In genomic region chr1:230401763-230402294, GRCh38 we compare ENCODE assay signal across 23 cellular contexts. TPM values are rescaled to one million over a fixed set of nuclear protein-coding genes. Genes with fewer than 3 reads are reported as not detected.
DNase-seq lines count a peak whose midpoint lies in the region; ATAC-seq, FAIRE-seq and TF ChIP-seq lines count a peak whose summit lies in the region.
"Had no signal": no experiment of that assay in that cellular context is flagged by ENCODE, and none has a peak within 500 bp of the region (broad histone marks: within the 10 kb centered on the region; RNA-seq: fewer than 3 reads in every experiment).

No MANE protein-coding gene starts in this region.

- 47% methylated on average over 8 of the region's 8 CpGs for WGBS in smooth muscle cell (ENCODE audit: low lambda C conversion rate)

- no peak for TF ChIP-seq POLR2A in breast epithelium (IDR thresholded peaks at IDR 0.05)

- intact Hi-C loops in left ventricle myocardium inferior (cut with micrococcal nuclease) (no loop called here), breast epithelium (cut with DNase I; ENCODE audit: low total_unique reads) (no loop called here)
- intact Hi-C loops in activated CD4-positive, alpha-beta T cell treated with anti-CD3 and anti-CD28 coated beads for 36 hours (cut with DNase I, micrococcal nuclease): no loop called here

- H3K27ac Mint-ChIP-seq in activated CD4-positive, alpha-beta T cell treated with anti-CD3 and anti-CD28 coated beads for 36 hours: no peak overlapping the region
- H3K27ac Mint-ChIP-seq: CD4-positive, CD25-positive, alpha-beta regulatory T cell; memory B cell; stimulated activated naive B cell treated with anti-CD40 and anti-IgM and Interleukin-4, amounts not matched to agents 10 μg/mL and 1 μg/mL and 100 μg/mL, for 72 hours; T-cell; type B pancreatic cell had no signal

- H3K4me1 Mint-ChIP-seq in activated CD4-positive, alpha-beta T cell treated with anti-CD3 and anti-CD28 coated beads for 36 hours: no peaks in the 10 kb centered on the region
- H3K4me1 Mint-ChIP-seq: CD4-positive, CD25-positive, alpha-beta regulatory T cell; memory B cell; stimulated activated naive B cell treated with anti-CD40 and anti-IgM and Interleukin-4, amounts not matched to agents 10 μg/mL and 1 μg/mL and 100 μg/mL, for 72 hours; T-cell had no signal

- no peaks in the 10 kb centered on the region for H3F3A ChIP-seq in smooth muscle cell (ENCODE audit: low read depth)

- peaks cover 11% of the 10 kb centered on the region for H3K27me3 Mint-ChIP-seq in activated CD4-positive, alpha-beta T cell treated with anti-CD3 and anti-CD28 coated beads for 36 hours
- H3K27me3 Mint-ChIP-seq: type B pancreatic cell had no signal

- H3K27ac ChIP-seq in cardiac muscle cell: no peak overlapping the region
- no peak overlapping the region for H3K27ac ChIP-seq in left ventricle myocardium inferior (replicated peaks)
- H3K27ac ChIP-seq in layer of hippocampus (ENCODE audit: low read depth, low read length): peak overlapping the region; percentile 62
- peak overlapping the region; percentile 65 for H3K27ac ChIP-seq in smooth muscle cell (ENCODE audit: low read depth)
- no peak overlapping the region for H3K27ac ChIP-seq in breast epithelium
- H3K27ac ChIP-seq: esophagus squamous epithelium, RWPE1, VCaP had no signal

- no peak overlapping the region for H3K9ac ChIP-seq in smooth muscle cell (ENCODE audit: low read depth)

- TF ChIP-seq CTCF in cardiac muscle cell (IDR thresholded peaks at IDR 0.05; ENCODE audit: low read depth, low read length) (no peak), left ventricle myocardium inferior (IDR thresholded peaks at IDR 0.05; ENCODE audit: borderline replicate concordance) (no peak), choroid plexus epithelial cell (conservative IDR thresholded peaks at IDR 0.05; ENCODE audit: low read depth, low read length) (no peak), smooth muscle cell (IDR thresholded peaks at IDR 0.05; ENCODE audit: borderline replicate concordance, insufficient read depth, poor library complexity, severe bottlenecking) (no peak), breast epithelium (IDR thresholded peaks at IDR 0.05) (no peak)

- no peak overlapping the region for H3K4me3 Mint-ChIP-seq in activated CD4-positive, alpha-beta T cell treated with anti-CD3 and anti-CD28 coated beads for 36 hours
- H3K4me3 Mint-ChIP-seq: CD4-positive, CD25-positive, alpha-beta regulatory T cell; memory B cell; stimulated activated naive B cell treated with anti-CD40 and anti-IgM and Interleukin-4, amounts not matched to agents 10 μg/mL and 1 μg/mL and 100 μg/mL, for 72 hours; T-cell; type B pancreatic cell had no signal

- H3K4me3 ChIP-seq in cardiac muscle cell: no peak overlapping the region
- H3K4me3 ChIP-seq in left ventricle myocardium inferior: no peak overlapping the region
- H3K4me3 ChIP-seq in choroid plexus epithelial cell (ENCODE audit: low read depth, low read length): no peak overlapping the region
- H3K4me3 ChIP-seq in smooth muscle cell: no peak overlapping the region
- H3K4me3 ChIP-seq in breast epithelium: no peak overlapping the region
- H3K4me3 ChIP-seq: esophagus squamous epithelium, HAP-1 had no signal

- no peak overlapping the region for H2AFZ ChIP-seq in smooth muscle cell (ENCODE audit: low read depth)

- no peaks in the 10 kb centered on the region for H3K9me3 ChIP-seq in cardiac muscle cell (ENCODE audit: low read depth)
- H3K9me3 ChIP-seq in left ventricle myocardium inferior (replicated peaks): no peaks in the 10 kb centered on the region
- no peaks in the 10 kb centered on the region for H3K9me3 ChIP-seq in smooth muscle cell (replicated peaks; ENCODE audit: low read depth)
- no peaks in the 10 kb centered on the region for H3K9me3 ChIP-seq in breast epithelium
- H3K9me3 ChIP-seq: esophagus squamous epithelium, HAP-1 had no signal

- H3K36me3 ChIP-seq in cardiac muscle cell: no peaks in the 10 kb centered on the region
- H3K36me3 ChIP-seq in left ventricle myocardium inferior: no peaks in the 10 kb centered on the region
- H3K36me3 ChIP-seq in smooth muscle cell (ENCODE audit: low read depth): no peaks in the 10 kb centered on the region
- H3K36me3 ChIP-seq in breast epithelium: no peaks in the 10 kb centered on the region
- H3K36me3 ChIP-seq: esophagus squamous epithelium, HAP-1 had no signal

- ATAC-seq in activated CD4-positive, alpha-beta T cell treated with anti-CD3 and anti-CD28 coated beads for 36 hours: no peak
- ATAC-seq: stimulated activated naive B cell treated with anti-CD40 and anti-IgM and Interleukin-4, amounts not matched to agents 10 μg/mL and 1 μg/mL and 100 μg/mL, for 72 hours; T-cell had no signal

- H4K20me1 ChIP-seq in smooth muscle cell (ENCODE audit: low read depth): no peaks in the 10 kb centered on the region

- H3K36me3 Mint-ChIP-seq in activated CD4-positive, alpha-beta T cell treated with anti-CD3 and anti-CD28 coated beads for 36 hours (ENCODE audit: low read depth): no peaks in the 10 kb centered on the region
- H3K36me3 Mint-ChIP-seq: CD4-positive, CD25-positive, alpha-beta regulatory T cell; memory B cell; stimulated activated naive B cell treated with anti-CD40 and anti-IgM and Interleukin-4, amounts not matched to agents 10 μg/mL and 1 μg/mL and 100 μg/mL, for 72 hours; T-cell; type B pancreatic cell had no signal

- CTCF ChIA-PET in activated CD4-positive, alpha-beta T cell treated with anti-CD3 and anti-CD28 coated beads for 36 hours (lab: Charles Lee): interaction anchor here (0.7 kb wide), 1 partner anchor 241 kb away, joined by 3 read pairs; no protein-coding TSS in a partner anchor

- POLR2A ChIA-PET in activated CD4-positive, alpha-beta T cell treated with anti-CD3 and anti-CD28 coated beads for 36 hours (lab: Charles Lee): interaction anchor here (1.0 kb wide), 1 partner anchor 20 kb away, joined by 3 read pairs; no protein-coding TSS in a partner anchor

- H3K4me1 ChIP-seq in cardiac muscle cell (ENCODE audit: low read depth) (no peaks in the 10 kb centered on the region), left ventricle myocardium inferior (no peaks in the 10 kb centered on the region), smooth muscle cell (ENCODE audit: low read depth) (no peaks in the 10 kb centered on the region), breast epithelium (no peaks in the 10 kb centered on the region)
- H3K4me1 ChIP-seq: esophagus squamous epithelium, HAP-1 had no signal

- H3K4me2 ChIP-seq in smooth muscle cell: peak overlapping the region; percentile 45

- no peaks in the 10 kb centered on the region for H3K79me2 ChIP-seq in smooth muscle cell (ENCODE audit: low read depth)

- no peaks in the 10 kb centered on the region for H3K9me3 Mint-ChIP-seq in activated CD4-positive, alpha-beta T cell treated with anti-CD3 and anti-CD28 coated beads for 36 hours (ENCODE audit: low read depth)
- H3K9me3 Mint-ChIP-seq: memory B cell, T-cell, type B pancreatic cell had no signal

- DNase-seq in cardiac muscle cell (ENCODE audit: low read depth in 1 of 2, low spot score in 1 of 2) (peak; percentile 54 to 56), left ventricle myocardium inferior (no peak), choroid plexus epithelial cell (ENCODE audit: low read depth) (peak; percentile 38), smooth muscle cell (lab: John Stamatoyannopoulos, UW; ENCODE audit: unreplicated experiment) (no peak), breast epithelium (ENCODE audit: low spot score in 2 of 2) (no peak), RCC 7860 (ENCODE audit: low spot score) (no peak)
- DNase-seq in activated CD4-positive, alpha-beta T cell treated with anti-CD3 and anti-CD28 coated beads for 36 hours: no peak
- DNase-seq: activated CD8-positive, alpha-beta memory T cell treated with anti-CD3 and anti-CD28 coated beads for 24 hours; amygdala; CD4-positive, CD25-positive, alpha-beta regulatory T cell; esophagus squamous epithelium; MV-4-11; NCI-H2171; occipital lobe; small intestine; stimulated activated naive B cell treated with anti-CD40 and anti-IgM and Interleukin-4, amounts not matched to agents 10 μg/mL and 1 μg/mL and 100 μg/mL, for 72 hours; T-cell had no signal

- no peak for FAIRE-seq in RCC 7860 (lab: Jason Lieb, UNC)
- FAIRE-seq: small intestine had no signal

- H3K27me3 ChIP-seq in cardiac muscle cell (no peaks in the 10 kb centered on the region), left ventricle myocardium inferior (ENCODE audit: low read depth) (no peaks in the 10 kb centered on the region), layer of hippocampus (ENCODE audit: control insufficient read depth, insufficient read depth, low read length) (no peaks in the 10 kb centered on the region), smooth muscle cell (ENCODE audit: low read depth) (no peaks in the 10 kb centered on the region), breast epithelium (peaks cover 0 to 5% of the 10 kb centered on the region in 2 donors)

RNA-seq across cellular contexts. Expression of gene PGBD5, which starts 24.3 kb away (rescaled TPM):
- total RNA-seq in cardiac muscle cell (0.32 and 1.2 TPM in 2 replicates), left ventricle myocardium inferior (10.6 TPM), smooth muscle cell (0.58 and 0.94 TPM in 2 replicates), breast epithelium (under 1 TPM; 0.48 to 0.98 (median 0.59) TPM)
- polyA plus RNA-seq in cardiac muscle cell (0.40 TPM in 1 of 2 replicates, not detected in the other), smooth muscle cell (0.83 and 2.2 TPM in 2 replicates)
- under 1 TPM in 1 of 2 experiments, not detected in 1; 0.11 TPM for total RNA-seq in activated CD4-positive, alpha-beta T cell treated with anti-CD3 and anti-CD28 coated beads for 36 hours
- total RNA-seq: CD4-positive, CD25-positive, alpha-beta regulatory T cell had no signal
- polyA plus RNA-seq: CD4-positive, CD25-positive, alpha-beta regulatory T cell had no signal

Comparison
In these comparisons a context has a peak if more than half of its experiments do, and no peak if none do; other contexts are left out.
1. DNase-seq: peak in cardiac muscle cell (2 of 2) and choroid plexus epithelial cell (single experiment); none in left ventricle myocardium inferior (single experiment), smooth muscle cell (single experiment), activated CD4-positive, alpha-beta T cell treated with anti-CD3 and anti-CD28 coated beads for 36 hours (single experiment), breast epithelium (0 of 2) and RCC 7860 (single experiment).
2. H3K27ac ChIP-seq: peak in layer of hippocampus (single experiment) and smooth muscle cell (single experiment); none in cardiac muscle cell (single experiment), left ventricle myocardium inferior (single experiment) and breast epithelium (0 of 2).